ENCODE assay signal across 10 cellular contexts in the genomic region with DNA sequence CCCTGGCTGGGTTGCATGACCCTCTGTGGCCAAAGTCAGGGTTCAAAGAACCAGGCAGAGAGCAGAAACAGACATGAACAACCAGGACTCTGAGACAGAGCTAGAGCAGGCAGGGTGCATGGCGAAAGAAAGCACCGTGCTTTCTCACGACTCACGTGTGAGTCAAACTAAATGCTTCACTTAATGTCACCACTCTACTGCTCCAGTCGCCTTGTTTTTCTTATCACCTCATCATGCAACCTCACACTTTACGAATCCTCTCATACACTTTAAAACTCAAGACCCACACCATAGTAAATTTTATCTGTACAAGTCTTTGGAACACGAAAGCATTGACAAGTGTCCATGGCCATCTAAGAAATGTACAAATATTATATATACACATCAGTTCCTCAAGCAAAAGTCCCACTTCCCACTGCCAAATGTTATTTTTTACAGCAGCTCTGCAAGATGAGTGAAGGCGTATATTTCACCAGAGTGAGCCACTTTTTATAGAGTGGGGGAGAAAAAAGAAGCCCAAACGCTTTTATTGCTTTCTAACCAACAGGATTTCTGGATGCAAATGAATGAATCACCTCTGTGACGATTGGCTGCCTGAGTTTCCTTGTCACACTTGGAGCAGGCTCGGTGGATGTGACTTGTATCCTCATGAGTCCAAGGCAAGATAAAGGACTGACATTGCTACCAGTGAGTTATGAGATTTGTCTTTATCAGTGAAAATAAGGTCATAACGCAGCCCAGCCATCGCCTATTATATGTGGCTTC. TPM values are rescaled to one million over a fixed set of nuclear protein-coding genes. Genes with fewer than 3 reads are reported as not detected.
DNase-seq lines count a peak whose midpoint lies in the region; ATAC-seq, FAIRE-seq and TF ChIP-seq lines count a peak whose summit lies in the region.
"Had no signal": no experiment of that assay in that cellular context is flagged by ENCODE, and none has a peak within 500 bp of the region (broad histone marks: within the 10 kb centered on the region; RNA-seq: fewer than 3 reads in every experiment).

No MANE protein-coding gene starts in this region.

- intact Hi-C loops in lower lobe of right lung (cut with DNase I) = no loop called here

- H3K36me3 ChIP-seq in small intestine (ENCODE audit: control insufficient read depth in 2 of 2, insufficient read depth in 2 of 2, low read length in 2 of 2) (no peaks in the 10 kb centered on the region), lower lobe of right lung (no peaks in the 10 kb centered on the region)

- no peaks in the 10 kb centered on the region for H3K9me3 ChIP-seq in small intestine (ENCODE audit: control insufficient read depth, low read depth)
- no peaks in the 10 kb centered on the region for H3K9me3 ChIP-seq in lower lobe of right lung

- H3K4me1 ChIP-seq in small intestine (ENCODE audit: control insufficient read depth in 2 of 2, insufficient read depth in 1 of 2, low read depth in 1 of 2, low read length in 1 of 2) (no peaks in the 10 kb centered on the region), lower lobe of right lung (no peaks in the 10 kb centered on the region)

- WGBS in small intestine, 3 donors = 15 to 42% (median 37%) methylated on average over 13 of the region's 13 CpGs

- ATAC-seq in lower lobe of right lung (no peak), HG02610 (IDR thresholded peaks at IDR 0.05; ENCODE audit: unreplicated experiment) (no peak), HG03565 (IDR thresholded peaks at IDR 0.05; ENCODE audit: unreplicated experiment) (no peak)

- FAIRE-seq in small intestine (lab: Jason Lieb, UNC) = no peak

- no peaks in the 10 kb centered on the region for H3K27me3 ChIP-seq in small intestine (ENCODE audit: control insufficient read depth in 2 of 2, insufficient read depth in 2 of 2, low read length in 2 of 2)
- H3K27me3 ChIP-seq in lower lobe of right lung (ENCODE audit: low read depth) = no peaks in the 10 kb centered on the region

- H3K27ac ChIP-seq in epithelial cell of prostate (no peak overlapping the region), small intestine (ENCODE audit: low read depth in 1 of 2, low read length in 1 of 2) (no peak overlapping the region), lower lobe of right lung (no peak overlapping the region)

- H3K4me3 ChIP-seq in small intestine (ENCODE audit: low read depth in 1 of 2, low read length in 2 of 2) = no peak overlapping the region
- no peak overlapping the region for H3K4me3 ChIP-seq in lower lobe of right lung

- DNase-seq in NCI-H748 (lab: John Stamatoyannopoulos, UW; ENCODE audit: unreplicated experiment) (peak; percentile 27), NCI-H748 treated with DMSO at 0.1 percent for 48 hours (lab: John Stamatoyannopoulos, UW) (no peak), NOMO-1 treated with DMSO at 0.1 percent for 48 hours (lab: John Stamatoyannopoulos, UW; ENCODE audit: unreplicated experiment) (peak; percentile 95), epithelial cell of prostate (ENCODE audit: low read depth, low spot score) (peak; percentile 55), small intestine (peak; percentile 73), lower lobe of right lung (no peak)
- DNase-seq: SW 1271 had no signal

- TF ChIP-seq CTCF in lower lobe of right lung (IDR thresholded peaks at IDR 0.05) = no peak

RNA-seq across cellular contexts. Expression of gene MEGF11, which starts 16.0 kb away (rescaled TPM):
- under 1 TPM in 1 of 3 donors, not detected in 2; 0.24 TPM for polyA plus RNA-seq in small intestine
- total RNA-seq in lower lobe of right lung = not detected
- polyA plus RNA-seq: AG04450 had no signal

RNA-seq across cellular contexts. Expression of gene DIS3L, which starts 23.9 kb away (rescaled TPM):
- 10 to 100 TPM in 1 of 3 donors, 1 to 10 TPM in 2; 6.7 to 10.5 (median 9.2) TPM for polyA plus RNA-seq in small intestine
- 29.2 TPM for total RNA-seq in lower lobe of right lung

Comparison
In these comparisons a context has a peak if more than half of its experiments do, and no peak if none do; other contexts are left out.
1. DNase-seq: peak in NCI-H748 (single experiment), NOMO-1 treated with DMSO at 0.1 percent for 48 hours (single experiment), epithelial cell of prostate (single experiment) and small intestine (single experiment); none in NCI-H748 treated with DMSO at 0.1 percent for 48 hours (single experiment) and lower lobe of right lung (single experiment).